In genomic region chr2:18428516-18428915, GRCh38 we compare ENCODE assay signal across 29 cellular contexts.
"Had no signal": no experiment of that assay in that cellular context is flagged by ENCODE, and none has a peak within 500 bp of the region (broad histone marks: within the 10 kb centered on the region; RNA-seq: fewer than 3 reads in every experiment).

No MANE protein-coding gene starts in this region.

- H3K4me1 Mint-ChIP-seq: stimulated activated effector memory CD8-positive, alpha-beta T cell treated with anti-CD3 and anti-CD28 coated beads, Interleukin-12 subunit alpha, Interleukin-12 subunit beta, amount 100 ng/mL, for 72 hours; stimulated activated memory B cell treated with anti-CD40 and anti-IgM and Interleukin-4, amounts not matched to agents 10 μg/mL and 1 μg/mL and 100 μg/mL, for 72 hours; stimulated activated naive B cell treated with anti-CD40 and anti-IgM and Interleukin-4, amounts not matched to agents 10 μg/mL and 1 μg/mL and 100 μg/mL, for 72 hours; stimulated activated naive CD8-positive, alpha-beta T cell treated with anti-CD3 and anti-CD28 coated beads, Interleukin-15, amount 100 ng/mL, for 72 hours had no signal

- H3K27me3 Mint-ChIP-seq: stimulated activated memory B cell treated with anti-CD40 and anti-IgM and Interleukin-4, amounts not matched to agents 10 μg/mL and 1 μg/mL and 100 μg/mL, for 72 hours; stimulated activated naive B cell treated with anti-CD40 and anti-IgM and Interleukin-4, amounts not matched to agents 10 μg/mL and 1 μg/mL and 100 μg/mL, for 72 hours had no signal

- H3K4me3 ChIP-seq: stomach, suprapubic skin, testis, thoracic aorta, thyroid gland, tibial artery, tibial nerve, transverse colon, upper lobe of left lung, upper lobe of right lung, uterus, vagina had no signal

- ATAC-seq: stimulated activated effector memory CD8-positive, alpha-beta T cell treated with anti-CD3 and anti-CD28 coated beads, Interleukin-12 subunit alpha, Interleukin-12 subunit beta, amount 100 ng/mL, for 72 hours; stimulated activated memory B cell treated with anti-CD40 and anti-IgM and Interleukin-4, amounts not matched to agents 10 μg/mL and 1 μg/mL and 100 μg/mL, for 72 hours; stimulated activated naive B cell treated with anti-CD40 and anti-IgM and Interleukin-4, amounts not matched to agents 10 μg/mL and 1 μg/mL and 100 μg/mL, for 72 hours; stimulated activated naive CD8-positive, alpha-beta T cell treated with anti-CD3 and anti-CD28 coated beads, Interleukin-15, amount 100 ng/mL, for 72 hours; stimulated activated naive CD8-positive, alpha-beta T cell treated with anti-CD3 and anti-CD28 coated beads, Interleukin-15, Interleukin-2, amounts not matched to agents 100 U/mL and 50 U/mL, for 24 hours; upper lobe of right lung had no signal

- H3K27ac Mint-ChIP-seq: stimulated activated effector memory CD8-positive, alpha-beta T cell treated with anti-CD3 and anti-CD28 coated beads, Interleukin-12 subunit alpha, Interleukin-12 subunit beta, amount 100 ng/mL, for 72 hours; stimulated activated memory B cell treated with anti-CD40 and anti-IgM and Interleukin-4, amounts not matched to agents 10 μg/mL and 1 μg/mL and 100 μg/mL, for 72 hours; stimulated activated naive B cell treated with anti-CD40 and anti-IgM and Interleukin-4, amounts not matched to agents 10 μg/mL and 1 μg/mL and 100 μg/mL, for 72 hours; stimulated activated naive CD8-positive, alpha-beta T cell treated with anti-CD3 and anti-CD28 coated beads, Interleukin-15, amount 100 ng/mL, for 72 hours; stimulated activated naive CD8-positive, alpha-beta T cell treated with anti-CD3 and anti-CD28 coated beads, Interleukin-15, Interleukin-2, amounts not matched to agents 100 ng/mL and 50 ng/mL, for 24 hours; type B pancreatic cell had no signal

- H3K4me3 Mint-ChIP-seq: stimulated activated effector memory CD8-positive, alpha-beta T cell treated with anti-CD3 and anti-CD28 coated beads, Interleukin-12 subunit alpha, Interleukin-12 subunit beta, amount 100 ng/mL, for 72 hours; stimulated activated memory B cell treated with anti-CD40 and anti-IgM and Interleukin-4, amounts not matched to agents 10 μg/mL and 1 μg/mL and 100 μg/mL, for 72 hours; stimulated activated naive B cell treated with anti-CD40 and anti-IgM and Interleukin-4, amounts not matched to agents 10 μg/mL and 1 μg/mL and 100 μg/mL, for 72 hours; stimulated activated naive CD8-positive, alpha-beta T cell treated with anti-CD3 and anti-CD28 coated beads, Interleukin-15, amount 100 ng/mL, for 72 hours; stimulated activated naive CD8-positive, alpha-beta T cell treated with anti-CD3 and anti-CD28 coated beads, Interleukin-15, Interleukin-2, amounts not matched to agents 100 ng/mL and 50 ng/mL, for 24 hours; type B pancreatic cell had no signal

- H3K36me3 Mint-ChIP-seq: stimulated activated effector memory CD8-positive, alpha-beta T cell treated with anti-CD3 and anti-CD28 coated beads, Interleukin-12 subunit alpha, Interleukin-12 subunit beta, amount 100 ng/mL, for 72 hours; stimulated activated memory B cell treated with anti-CD40 and anti-IgM and Interleukin-4, amounts not matched to agents 10 μg/mL and 1 μg/mL and 100 μg/mL, for 72 hours; stimulated activated naive B cell treated with anti-CD40 and anti-IgM and Interleukin-4, amounts not matched to agents 10 μg/mL and 1 μg/mL and 100 μg/mL, for 72 hours; type B pancreatic cell had no signal

- H3K36me3 ChIP-seq: stomach, suprapubic skin, thoracic aorta, thyroid gland, tibial artery, tibial nerve, transverse colon, upper lobe of left lung, upper lobe of right lung, uterus, vagina had no signal

- FAIRE-seq: urothelium cell line had no signal

- H3K4me1 ChIP-seq: suprapubic skin, testis, thyroid gland, upper lobe of right lung, uterus, vagina had no signal

- DNase-seq: stimulated activated CD4-positive, alpha-beta T cell treated with anti-CD3 and anti-CD28 coated beads, Interleukin-2, amount 100 ng/mL, for 48 hours; stimulated activated CD4-positive, alpha-beta T cell treated with anti-CD3 and anti-CD28 coated beads, Interleukin-4, amount 100 ng/mL, for 1 hour; stimulated activated CD4-positive, alpha-beta T cell treated with anti-CD3 and anti-CD28 coated beads, Interleukin-4, amount 100 ng/mL, for 24 hours; stimulated activated CD4-positive, alpha-beta T cell treated with anti-CD3 and anti-CD28 coated beads, Interleukin-4, amount 100 ng/mL, for 4 hours; stimulated activated CD8-positive, alpha-beta memory T cell treated with anti-CD3 and anti-CD28 coated beads, Interleukin-4, amount 100 ng/mL, for 48 hours; stimulated activated naive B cell treated with anti-CD40 and anti-IgM and Interleukin-4, amounts not matched to agents 10 μg/mL and 1 μg/mL and 100 μg/mL, for 72 hours; stimulated activated naive CD4-positive, alpha-beta T cell; stimulated activated naive CD4-positive, alpha-beta T cell treated with Interleukin-2 at 50 U/mL for 16 hours; stimulated activated naive CD8-positive, alpha-beta T cell treated with anti-CD3 and anti-CD28 coated beads, Interleukin-15, amount 100 ng/mL, for 72 hours; stimulated activated naive CD8-positive, alpha-beta T cell treated with anti-CD3 and anti-CD28 coated beads, Interleukin-15, Interleukin-2, amounts not matched to agents 100 U/mL and 50 U/mL, for 24 hours; stomach; substantia nigra; testis; thyroid gland; tibial artery; transverse colon; trophoblast cell; upper lobe of left lung; upper lobe of right lung; uterus had no signal

- H3K27me3 ChIP-seq: stomach, suprapubic skin, testis, thyroid gland, tibial artery, tibial nerve, transverse colon, upper lobe of left lung, upper lobe of right lung, uterus, vagina had no signal

- H3K9me3 Mint-ChIP-seq: stimulated activated effector memory CD8-positive, alpha-beta T cell treated with anti-CD3 and anti-CD28 coated beads, Interleukin-12 subunit alpha, Interleukin-12 subunit beta, amount 100 ng/mL, for 72 hours; stimulated activated memory B cell treated with anti-CD40 and anti-IgM and Interleukin-4, amounts not matched to agents 10 μg/mL and 1 μg/mL and 100 μg/mL, for 72 hours; stimulated activated naive B cell treated with anti-CD40 and anti-IgM and Interleukin-4, amounts not matched to agents 10 μg/mL and 1 μg/mL and 100 μg/mL, for 72 hours; stimulated activated naive CD8-positive, alpha-beta T cell treated with anti-CD3 and anti-CD28 coated beads, Interleukin-15, amount 100 ng/mL, for 72 hours; stimulated activated naive CD8-positive, alpha-beta T cell treated with anti-CD3 and anti-CD28 coated beads, Interleukin-15, Interleukin-2, amounts not matched to agents 100 ng/mL and 50 ng/mL, for 24 hours had no signal

- H3K27ac ChIP-seq: stomach, suprapubic skin, testis, thoracic aorta, thyroid gland, tibial artery, tibial nerve, transverse colon, upper lobe of left lung, upper lobe of right lung, uterus, vagina had no signal

- H3K9me3 ChIP-seq: stomach, suprapubic skin, testis, thoracic aorta, thyroid gland, tibial artery, tibial nerve, transverse colon, upper lobe of left lung, upper lobe of right lung, uterus, vagina had no signal
